Comparison of ENCODE assay signal across 11 cellular contexts in genomic region chr17:81967244-81967532, GRCh38. TPM values are rescaled to one million over a fixed set of nuclear protein-coding genes. Genes with fewer than 3 reads are reported as not detected.
DNase-seq lines count a peak whose midpoint lies in the region; ATAC-seq and TF ChIP-seq lines count a peak whose summit lies in the region.
"Had no signal": no experiment of that assay in that cellular context is flagged by ENCODE, and none has a peak within 500 bp of the region (broad histone marks: within the 10 kb centered on the region; RNA-seq: fewer than 3 reads in every experiment).

No MANE protein-coding gene starts in this region.

- H3K4me3 Mint-ChIP-seq in activated CD4-positive, alpha-beta T cell treated with anti-CD3 and anti-CD28 coated beads for 36 hours, result peak overlapping the region; percentile 60
- H3K4me3 Mint-ChIP-seq in activated CD8-positive, alpha-beta T cell treated with anti-CD3 and anti-CD28 coated beads for 36 hours, result peak overlapping the region; percentile 56
- H3K4me3 Mint-ChIP-seq in stimulated activated memory B cell treated with anti-CD40 and anti-IgM and Interleukin-4, amounts not matched to agents 10 μg/mL and 1 μg/mL and 100 μg/mL, for 72 hours, result no peak overlapping the region
- no peak overlapping the region for H3K4me3 Mint-ChIP-seq in activated T-helper 2 cell treated with anti-CD3 and anti-CD28 coated beads, Interferon-gamma antibody, Interleukin-2, Interleukin-4, amounts not matched to agents 10 μg/mL and 5 μg/mL and 100 μg/mL, durations not matched to agents 14 hours and 24 hours and 36 hours (ENCODE audit: low read depth)
- H3K4me3 Mint-ChIP-seq: T-helper 2 cell treated with Interferon-gamma antibody and Interleukin-4, amounts not matched to agents 5 μg/mL and 100 μg/mL, for 36 hours had no signal

- no peak for TF ChIP-seq CTCF in activated CD8-positive, alpha-beta T cell treated with anti-CD3 and anti-CD28 coated beads for 36 hours (IDR thresholded peaks at IDR 0.05)

- H3K9me3 ChIP-seq in iPS-18a (ENCODE audit: control insufficient read depth, low read depth, low read length), result no peaks in the 10 kb centered on the region

- no peak overlapping the region for H3K9ac ChIP-seq in iPS-18a (ENCODE audit: low read length)

- H3K4me3 ChIP-seq in iPS-18a (ENCODE audit: low read length), result peak overlapping the region; percentile 10

- H3K36me3 ChIP-seq in iPS-18a (ENCODE audit: control insufficient read depth, low read depth, low read length), result no peaks in the 10 kb centered on the region

- peaks cover 73% of the 10 kb centered on the region for H3K27me3 ChIP-seq in iPS-18a (ENCODE audit: control insufficient read depth, insufficient read depth, low read length)

- intact Hi-C loops in activated CD4-positive, alpha-beta T cell treated with anti-CD3 and anti-CD28 coated beads for 36 hours (cut with DNase I, micrococcal nuclease), result no loop called here
- intact Hi-C loops in activated CD8-positive, alpha-beta T cell treated with anti-CD3 and anti-CD28 coated beads for 36 hours (cut with micrococcal nuclease), result no loop called here
- intact Hi-C loops in activated T-helper 2 cell treated with anti-CD3 and anti-CD28 coated beads, Interferon-gamma antibody, Interleukin-2, Interleukin-4, amounts not matched to agents 10 μg/mL and 5 μg/mL and 100 μg/mL, durations not matched to agents 14 hours and 24 hours and 36 hours (cut with micrococcal nuclease), result no loop called here

- CTCF ChIA-PET in activated CD4-positive, alpha-beta T cell treated with anti-CD3 and anti-CD28 coated beads for 36 hours (lab: Charles Lee), result interaction anchor here (0.8 to 1.0 kb wide), 4 partner anchors 13 to 288 kb away, joined by 3 to 5 read pairs (median 3); no protein-coding TSS in a partner anchor
- CTCF ChIA-PET in activated CD8-positive, alpha-beta T cell treated with anti-CD3 and anti-CD28 coated beads for 36 hours (lab: Charles Lee), result interaction anchor here (0.6 to 3.6 kb wide), 8 partner anchors 8 to 98 kb away, joined by 3 to 23 read pairs (median 4); partner anchors contain the start of genes DCXR and RAC3

- H3K4me1 ChIP-seq in iPS-18a (ENCODE audit: control insufficient read depth, low read depth, low read length), result peaks cover 10% of the 10 kb centered on the region

- peaks cover 3% of the 10 kb centered on the region for H3K27me3 Mint-ChIP-seq in activated CD4-positive, alpha-beta T cell treated with anti-CD3 and anti-CD28 coated beads for 36 hours
- H3K27me3 Mint-ChIP-seq in activated CD8-positive, alpha-beta T cell treated with anti-CD3 and anti-CD28 coated beads for 36 hours, result peaks cover 5% of the 10 kb centered on the region
- H3K27me3 Mint-ChIP-seq in stimulated activated memory B cell treated with anti-CD40 and anti-IgM and Interleukin-4, amounts not matched to agents 10 μg/mL and 1 μg/mL and 100 μg/mL, for 72 hours, result peaks cover 24% of the 10 kb centered on the region
- H3K27me3 Mint-ChIP-seq in activated T-helper 2 cell treated with anti-CD3 and anti-CD28 coated beads, Interferon-gamma antibody, Interleukin-2, Interleukin-4, amounts not matched to agents 10 μg/mL and 5 μg/mL and 100 μg/mL, durations not matched to agents 14 hours and 24 hours and 36 hours (ENCODE audit: low read depth), result peaks cover 24% of the 10 kb centered on the region

- DNase-seq in activated CD4-positive, alpha-beta T cell treated with anti-CD3 and anti-CD28 coated beads for 36 hours, result no peak
- DNase-seq in activated CD4-positive, alpha-beta T cell treated with anti-CD3 and anti-CD28 coated beads, Interleukin-2, amount 50 U/mL, for 1 hour, result no peak
- no peak for DNase-seq in activated CD8-positive, alpha-beta T cell treated with anti-CD3 and anti-CD28 coated beads for 36 hours
- DNase-seq in activated T-helper 2 cell treated with anti-CD3 and anti-CD28 coated beads, Interferon-gamma antibody, Interleukin-2, Interleukin-4, amounts not matched to agents 10 μg/mL and 5 μg/mL and 100 μg/mL, durations not matched to agents 14 hours and 24 hours and 36 hours (ENCODE audit: low spot score), result no peak
- DNase-seq in GOT3 (lab: John Stamatoyannopoulos, UW) (no peak), NCI-H2029 treated with DMSO at 0.1 percent for 48 hours (lab: John Stamatoyannopoulos, UW) (no peak)

- H3K9me3 Mint-ChIP-seq in activated CD4-positive, alpha-beta T cell treated with anti-CD3 and anti-CD28 coated beads for 36 hours (ENCODE audit: low read depth), result no peaks in the 10 kb centered on the region
- H3K9me3 Mint-ChIP-seq in activated CD8-positive, alpha-beta T cell treated with anti-CD3 and anti-CD28 coated beads for 36 hours, result no peaks in the 10 kb centered on the region
- H3K9me3 Mint-ChIP-seq in stimulated activated memory B cell treated with anti-CD40 and anti-IgM and Interleukin-4, amounts not matched to agents 10 μg/mL and 1 μg/mL and 100 μg/mL, for 72 hours, result no peaks in the 10 kb centered on the region
- H3K9me3 Mint-ChIP-seq in activated T-helper 2 cell treated with anti-CD3 and anti-CD28 coated beads, Interferon-gamma antibody, Interleukin-2, Interleukin-4, amounts not matched to agents 10 μg/mL and 5 μg/mL and 100 μg/mL, durations not matched to agents 14 hours and 24 hours and 36 hours, result no peaks in the 10 kb centered on the region
- H3K9me3 Mint-ChIP-seq: neural crest cell; T-helper 2 cell treated with Interferon-gamma antibody and Interleukin-4, amounts not matched to agents 5 μg/mL and 100 μg/mL, for 36 hours had no signal

- H3K27ac Mint-ChIP-seq in activated CD4-positive, alpha-beta T cell treated with anti-CD3 and anti-CD28 coated beads for 36 hours, result no peak overlapping the region
- H3K27ac Mint-ChIP-seq in activated CD8-positive, alpha-beta T cell treated with anti-CD3 and anti-CD28 coated beads for 36 hours, result peak overlapping the region; percentile 55
- peak overlapping the region; percentile 71 for H3K27ac Mint-ChIP-seq in stimulated activated memory B cell treated with anti-CD40 and anti-IgM and Interleukin-4, amounts not matched to agents 10 μg/mL and 1 μg/mL and 100 μg/mL, for 72 hours
- H3K27ac Mint-ChIP-seq in activated T-helper 2 cell treated with anti-CD3 and anti-CD28 coated beads, Interferon-gamma antibody, Interleukin-2, Interleukin-4, amounts not matched to agents 10 μg/mL and 5 μg/mL and 100 μg/mL, durations not matched to agents 14 hours and 24 hours and 36 hours, result no peak overlapping the region
- H3K27ac Mint-ChIP-seq: T-helper 2 cell treated with Interferon-gamma antibody and Interleukin-4, amounts not matched to agents 5 μg/mL and 100 μg/mL, for 36 hours had no signal

- POLR2A ChIA-PET in activated CD4-positive, alpha-beta T cell treated with anti-CD3 and anti-CD28 coated beads for 36 hours (lab: Charles Lee), result no interaction called here
- POLR2A ChIA-PET in activated CD8-positive, alpha-beta T cell treated with anti-CD3 and anti-CD28 coated beads for 36 hours (lab: Charles Lee), result interaction anchor here (0.9 to 3.2 kb wide), 9 partner anchors 9 to 97 kb away, joined by 3 to 22 read pairs (median 4); partner anchors contain the start of gene ASPSCR1

- H3K27ac ChIP-seq in iPS-18a (ENCODE audit: low read length), result no peak overlapping the region

- no peaks in the 10 kb centered on the region for H3K36me3 Mint-ChIP-seq in activated CD4-positive, alpha-beta T cell treated with anti-CD3 and anti-CD28 coated beads for 36 hours (ENCODE audit: low read depth)
- H3K36me3 Mint-ChIP-seq in activated CD8-positive, alpha-beta T cell treated with anti-CD3 and anti-CD28 coated beads for 36 hours (ENCODE audit: low read depth), result no peaks in the 10 kb centered on the region
- no peaks in the 10 kb centered on the region for H3K36me3 Mint-ChIP-seq in stimulated activated memory B cell treated with anti-CD40 and anti-IgM and Interleukin-4, amounts not matched to agents 10 μg/mL and 1 μg/mL and 100 μg/mL, for 72 hours
- H3K36me3 Mint-ChIP-seq in activated T-helper 2 cell treated with anti-CD3 and anti-CD28 coated beads, Interferon-gamma antibody, Interleukin-2, Interleukin-4, amounts not matched to agents 10 μg/mL and 5 μg/mL and 100 μg/mL, durations not matched to agents 14 hours and 24 hours and 36 hours (ENCODE audit: low read depth), result no peaks in the 10 kb centered on the region

- H3K4me1 Mint-ChIP-seq in activated CD4-positive, alpha-beta T cell treated with anti-CD3 and anti-CD28 coated beads for 36 hours, result peaks cover 15% of the 10 kb centered on the region
- peaks cover 17% of the 10 kb centered on the region for H3K4me1 Mint-ChIP-seq in activated CD8-positive, alpha-beta T cell treated with anti-CD3 and anti-CD28 coated beads for 36 hours (ENCODE audit: low read depth)
- peaks cover 19% of the 10 kb centered on the region for H3K4me1 Mint-ChIP-seq in stimulated activated memory B cell treated with anti-CD40 and anti-IgM and Interleukin-4, amounts not matched to agents 10 μg/mL and 1 μg/mL and 100 μg/mL, for 72 hours
- H3K4me1 Mint-ChIP-seq in activated T-helper 2 cell treated with anti-CD3 and anti-CD28 coated beads, Interferon-gamma antibody, Interleukin-2, Interleukin-4, amounts not matched to agents 10 μg/mL and 5 μg/mL and 100 μg/mL, durations not matched to agents 14 hours and 24 hours and 36 hours (ENCODE audit: low read depth), result peaks cover 3% of the 10 kb centered on the region

- ATAC-seq in activated CD4-positive, alpha-beta T cell treated with anti-CD3 and anti-CD28 coated beads for 36 hours, result no peak
- ATAC-seq in activated CD8-positive, alpha-beta T cell treated with anti-CD3 and anti-CD28 coated beads for 36 hours, result peak; percentile 5
- ATAC-seq in stimulated activated memory B cell treated with anti-CD40 and anti-IgM and Interleukin-4, amounts not matched to agents 10 μg/mL and 1 μg/mL and 100 μg/mL, for 72 hours, result peak; percentile 4

RNA-seq across cellular contexts. Expression of gene NOTUM, which starts 6.2 kb away (rescaled TPM):
- under 1 TPM; 0.87 to 0.97 TPM for total RNA-seq in activated CD4-positive, alpha-beta T cell treated with anti-CD3 and anti-CD28 coated beads for 36 hours
- under 1 TPM; 0.41 to 0.49 TPM for total RNA-seq in activated CD8-positive, alpha-beta T cell treated with anti-CD3 and anti-CD28 coated beads for 36 hours
- total RNA-seq in activated T-helper 2 cell treated with anti-CD3 and anti-CD28 coated beads, Interferon-gamma antibody, Interleukin-2, Interleukin-4, amounts not matched to agents 10 μg/mL and 5 μg/mL and 100 μg/mL, durations not matched to agents 14 hours and 24 hours and 36 hours, result 1.2 and 2.2 TPM in 2 replicates

RNA-seq across cellular contexts. Expression of gene ASPSCR1, which starts 10.2 kb away (rescaled TPM):
- 10 to 100 TPM; 23.3 to 26.5 TPM for total RNA-seq in activated CD4-positive, alpha-beta T cell treated with anti-CD3 and anti-CD28 coated beads for 36 hours
- total RNA-seq in activated CD8-positive, alpha-beta T cell treated with anti-CD3 and anti-CD28 coated beads for 36 hours, result 10 to 100 TPM; 18.7 to 24.5 TPM
- 32.9 and 33.8 TPM in 2 replicates for total RNA-seq in activated T-helper 2 cell treated with anti-CD3 and anti-CD28 coated beads, Interferon-gamma antibody, Interleukin-2, Interleukin-4, amounts not matched to agents 10 μg/mL and 5 μg/mL and 100 μg/mL, durations not matched to agents 14 hours and 24 hours and 36 hours

RNA-seq across cellular contexts. Expression of gene MYADML2, which starts 20.2 kb away (rescaled TPM):
- total RNA-seq in activated CD4-positive, alpha-beta T cell treated with anti-CD3 and anti-CD28 coated beads for 36 hours, result not detected
- not detected for total RNA-seq in activated CD8-positive, alpha-beta T cell treated with anti-CD3 and anti-CD28 coated beads for 36 hours
- total RNA-seq in activated T-helper 2 cell treated with anti-CD3 and anti-CD28 coated beads, Interferon-gamma antibody, Interleukin-2, Interleukin-4, amounts not matched to agents 10 μg/mL and 5 μg/mL and 100 μg/mL, durations not matched to agents 14 hours and 24 hours and 36 hours, result not detected in 2 replicates
- total RNA-seq: A172, neural crest cell had no signal

RNA-seq across cellular contexts. Expression of gene PYCR1, which starts 30.1 kb away (rescaled TPM):
- total RNA-seq in activated CD4-positive, alpha-beta T cell treated with anti-CD3 and anti-CD28 coated beads for 36 hours, result 100 to 1,000 TPM; 110 to 134 TPM
- total RNA-seq in activated CD8-positive, alpha-beta T cell treated with anti-CD3 and anti-CD28 coated beads for 36 hours, result 100 to 1,000 TPM; 140 to 141 TPM
- 99.9 and 105 TPM in 2 replicates for total RNA-seq in activated T-helper 2 cell treated with anti-CD3 and anti-CD28 coated beads, Interferon-gamma antibody, Interleukin-2, Interleukin-4, amounts not matched to agents 10 μg/mL and 5 μg/mL and 100 μg/mL, durations not matched to agents 14 hours and 24 hours and 36 hours

RNA-seq across cellular contexts. Expression of gene MAFG, which starts 39.7 kb away (rescaled TPM):
- total RNA-seq in activated CD4-positive, alpha-beta T cell treated with anti-CD3 and anti-CD28 coated beads for 36 hours, result 10 to 100 TPM; 15.3 to 18.3 TPM
- 10 to 100 TPM; 12.4 to 14.1 TPM for total RNA-seq in activated CD8-positive, alpha-beta T cell treated with anti-CD3 and anti-CD28 coated beads for 36 hours
- 30.3 and 31.8 TPM in 2 replicates for total RNA-seq in activated T-helper 2 cell treated with anti-CD3 and anti-CD28 coated beads, Interferon-gamma antibody, Interleukin-2, Interleukin-4, amounts not matched to agents 10 μg/mL and 5 μg/mL and 100 μg/mL, durations not matched to agents 14 hours and 24 hours and 36 hours

Comparison
In these comparisons a context has a peak if more than half of its experiments do, and no peak if none do; other contexts are left out.
1. H3K27ac Mint-ChIP-seq: peak in activated CD8-positive, alpha-beta T cell treated with anti-CD3 and anti-CD28 coated beads for 36 hours (single experiment) and stimulated activated memory B cell treated with anti-CD40 and anti-IgM and Interleukin-4, amounts not matched to agents 10 μg/mL and 1 μg/mL and 100 μg/mL, for 72 hours (single experiment); none in activated CD4-positive, alpha-beta T cell treated with anti-CD3 and anti-CD28 coated beads for 36 hours (single experiment) and activated T-helper 2 cell treated with anti-CD3 and anti-CD28 coated beads, Interferon-gamma antibody, Interleukin-2, Interleukin-4, amounts not matched to agents 10 μg/mL and 5 μg/mL and 100 μg/mL, durations not matched to agents 14 hours and 24 hours and 36 hours (single experiment).
2. H3K4me3 Mint-ChIP-seq: peak in activated CD4-positive, alpha-beta T cell treated with anti-CD3 and anti-CD28 coated beads for 36 hours (single experiment) and activated CD8-positive, alpha-beta T cell treated with anti-CD3 and anti-CD28 coated beads for 36 hours (single experiment); none in stimulated activated memory B cell treated with anti-CD40 and anti-IgM and Interleukin-4, amounts not matched to agents 10 μg/mL and 1 μg/mL and 100 μg/mL, for 72 hours (single experiment) and activated T-helper 2 cell treated with anti-CD3 and anti-CD28 coated beads, Interferon-gamma antibody, Interleukin-2, Interleukin-4, amounts not matched to agents 10 μg/mL and 5 μg/mL and 100 μg/mL, durations not matched to agents 14 hours and 24 hours and 36 hours (single experiment).